1 cellular context compared by ENCODE assay signal in the genomic region with DNA sequence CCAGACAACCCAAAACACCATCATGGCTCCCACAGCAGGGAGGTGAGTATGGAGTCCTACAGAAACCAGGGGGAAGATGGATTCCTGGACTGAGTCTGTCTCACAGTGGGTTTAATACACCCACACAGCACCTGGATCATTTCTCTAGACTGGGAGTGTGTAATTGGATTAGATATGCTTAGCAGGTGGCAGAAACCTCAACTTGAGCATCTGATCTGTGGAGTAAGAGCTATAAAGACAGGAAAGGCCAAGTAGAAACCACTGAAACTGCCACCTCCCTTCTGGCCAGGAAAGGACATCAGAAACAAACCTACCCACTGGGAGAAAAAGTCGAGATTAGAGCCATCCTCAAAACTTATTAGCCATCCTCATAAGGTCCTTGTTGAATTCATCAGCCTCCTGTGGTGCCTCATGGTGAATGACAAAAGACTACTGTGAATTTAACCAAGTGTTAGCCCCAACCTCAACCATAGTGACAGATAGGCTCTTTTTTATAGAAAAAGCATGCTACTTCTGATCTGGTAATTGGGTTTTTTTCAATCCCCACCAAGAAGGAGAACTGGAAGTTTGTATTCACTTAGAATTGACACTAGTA.
TF ChIP-seq lines count a peak whose summit lies in the region.

No MANE protein-coding gene starts in this region.

TF ChIP-seq in H1, 55 proteins besides CTCF, POLR2A, EP300 and RAD21:
- TF ChIP-seq, protein P1, sequence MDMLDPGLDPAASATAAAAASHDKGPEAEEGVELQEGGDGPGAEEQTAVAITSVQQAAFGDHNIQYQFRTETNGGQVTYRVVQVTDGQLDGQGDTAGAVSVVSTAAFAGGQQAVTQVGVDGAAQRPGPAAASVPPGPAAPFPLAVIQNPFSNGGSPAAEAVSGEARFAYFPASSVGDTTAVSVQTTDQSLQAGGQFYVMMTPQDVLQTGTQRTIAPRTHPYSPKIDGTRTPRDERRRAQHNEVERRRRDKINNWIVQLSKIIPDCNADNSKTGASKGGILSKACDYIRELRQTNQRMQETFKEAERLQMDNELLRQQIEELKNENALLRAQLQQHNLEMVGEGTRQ (IDR thresholded peaks at IDR 0.05; ENCODE audit: low read length) = no peak
- TF ChIP-seq CBX5 (IDR thresholded peaks at IDR 0.05; ENCODE audit: low read depth, low read length) (no peak), CBX8 (IDR thresholded peaks at IDR 0.05; ENCODE audit: borderline replicate concordance, low read depth, low read length) (no peak), CTBP2 (IDR thresholded peaks at IDR 0.05; ENCODE audit: borderline replicate concordance, insufficient read depth, insufficient read length, low read length) (no peak)
- TF ChIP-seq, protein P2, sequence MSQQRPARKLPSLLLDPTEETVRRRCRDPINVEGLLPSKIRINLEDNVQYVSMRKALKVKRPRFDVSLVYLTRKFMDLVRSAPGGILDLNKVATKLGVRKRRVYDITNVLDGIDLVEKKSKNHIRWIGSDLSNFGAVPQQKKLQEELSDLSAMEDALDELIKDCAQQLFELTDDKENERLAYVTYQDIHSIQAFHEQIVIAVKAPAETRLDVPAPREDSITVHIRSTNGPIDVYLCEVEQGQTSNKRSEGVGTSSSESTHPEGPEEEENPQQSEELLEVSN (IDR thresholded peaks at IDR 0.05) = no peak
